ENCODE assay signal across 27 cellular contexts in genomic region chr13:30593001-30593400, GRCh38.
"Had no signal": no experiment of that assay in that cellular context is flagged by ENCODE, and none has a peak within 500 bp of the region (broad histone marks: within the 10 kb centered on the region; RNA-seq: fewer than 3 reads in every experiment).

No MANE protein-coding gene starts in this region.

- H3K27me3 ChIP-seq: brain microvascular endothelial cell, esophagus muscularis mucosa, foreskin keratinocyte, heart left ventricle, suprapubic skin, tibial artery, upper lobe of right lung had no signal

- H3K4me3 ChIP-seq: esophagus muscularis mucosa, heart left ventricle, pancreas, prostate gland, skin epidermis, suprapubic skin, tibial artery, upper lobe of right lung had no signal

- DNase-seq: activated CD4-positive, alpha-beta T cell treated with anti-CD3 and anti-CD28 coated beads for 4 hours; activated CD4-positive, alpha-beta T cell treated with anti-CD3 and anti-CD28 coated beads, Interleukin-2, amount 50 U/mL, for 4 hours; activated CD8-positive, alpha-beta memory T cell treated with anti-CD3 and anti-CD28 coated beads, Interleukin-2, amount 50 U/mL, for 4 hours; activated gamma-delta T cell; activated naive CD4-positive, alpha-beta T cell treated with anti-CD3 and anti-CD28 coated beads, Interleukin-2, amount 10 ng/mL, durations not matched to agents 7 days and 5 days; activated naive CD8-positive, alpha-beta T cell treated with anti-CD3 and anti-CD28 coated beads, Interleukin-2, amount 10 ng/mL, durations not matched to agents 7 days and 5 days; activated T-cell treated with anti-CD3 and anti-CD28 coated beads, Interleukin-2, amount 50 U/mL, for 1 hour; brain microvascular endothelial cell; foreskin keratinocyte; heart left ventricle; hypothalamus; midbrain; naive thymus-derived CD8-positive, alpha-beta T cell; nucleus accumbens; pancreas; retina; stimulated activated CD4-positive, alpha-beta T cell treated with anti-CD3 and anti-CD28 coated beads, Interleukin-12 subunit alpha, Interleukin-12 subunit beta, amount 100 ng/mL, for 4 hours; stimulated activated CD4-positive, alpha-beta T cell treated with anti-CD3 and anti-CD28 coated beads, Interleukin-4, amount 100 ng/mL, for 1 hour; T-helper 1 cell; tibial artery; upper lobe of right lung had no signal

- H3K27ac ChIP-seq: brain microvascular endothelial cell, esophagus muscularis mucosa, foreskin keratinocyte, heart left ventricle, pancreas, prostate gland, skin epidermis, suprapubic skin, tibial artery, upper lobe of right lung, VCaP had no signal

- H3K9me3 ChIP-seq: esophagus muscularis mucosa, heart left ventricle, pancreas, prostate gland, suprapubic skin, tibial artery, upper lobe of right lung had no signal

- H3K36me3 ChIP-seq: brain microvascular endothelial cell, esophagus muscularis mucosa, heart left ventricle, pancreas, prostate gland, suprapubic skin, tibial artery, upper lobe of right lung had no signal

- H3K4me1 ChIP-seq: esophagus muscularis mucosa, heart left ventricle, pancreas, prostate gland, suprapubic skin, tibial artery, upper lobe of right lung had no signal

- ATAC-seq: foreskin keratinocyte; heart left ventricle; naive thymus-derived CD8-positive, alpha-beta T cell; pancreas; sciatic nerve; upper lobe of right lung had no signal
